Comparison of ENCODE assay signal across 1 cellular context in genomic region chr1:10430216-10431064, GRCh38.
TF ChIP-seq lines count a peak whose summit lies in the region.

CENPS (plus strand) TSS chr1:10430433; CDS start chr1:10430518, 85 bp downstream.

TF ChIP-seq in HepG2, 621 proteins besides CTCF, POLR2A, EP300 and RAD21 (continued from another document and continues in another):
- TF ChIP-seq ARID3A (IDR thresholded peaks at IDR 0.05; ENCODE audit: low read depth, low read length) (peak; percentile 44; the same call in 1 of the 2 replicates), ELF3 (CRISPR knock-in tag; IDR thresholded peaks at IDR 0.05) (peak; percentile 69), IRX3 (CRISPR knock-in tag; IDR thresholded peaks at IDR 0.05; ENCODE audit: borderline replicate concordance, low read depth) (peak; percentile 98; the same call in 1 of the 2 replicates), PHF20 (CRISPR knock-in tag; IDR thresholded peaks at IDR 0.05) (peak; percentile 82), GPN1 (CRISPR knock-in tag; IDR thresholded peaks at IDR 0.05; ENCODE audit: borderline replicate concordance) (no peak), ZNF670 (CRISPR knock-in tag; IDR thresholded peaks at IDR 0.05; ENCODE audit: borderline replicate concordance) (peak; percentile 72; the same call in 1 of the 2 replicates), ZNF160 (CRISPR knock-in tag; IDR thresholded peaks at IDR 0.05) (peak; percentile 90), UBTF (CRISPR knock-in tag; IDR thresholded peaks at IDR 0.05) (peak; percentile 72), KDM4B (CRISPR knock-in tag; IDR thresholded peaks at IDR 0.05) (no peak; the same call in 1 of the 2 replicates), FOXM1 (CRISPR knock-in tag; IDR thresholded peaks at IDR 0.05) (0 out of 2 replicates have a peak, but pooled peaks have one; percentile 80), TMF1 (CRISPR knock-in tag; IDR thresholded peaks at IDR 0.05; ENCODE audit: low read depth) (peak; percentile 97), FUBP1 (CRISPR knock-in tag; IDR thresholded peaks at IDR 0.05; ENCODE audit: borderline replicate concordance) (0 out of 2 replicates have a peak, but pooled peaks have one; percentile 33), PRDM4 (CRISPR knock-in tag; IDR thresholded peaks at IDR 0.05; ENCODE audit: borderline replicate concordance) (no peak), BATF2 (CRISPR knock-in tag; IDR thresholded peaks at IDR 0.05) (peak; percentile 99), SMYD3 (CRISPR knock-in tag; IDR thresholded peaks at IDR 0.05) (peak; percentile 95), EED (CRISPR knock-in tag; IDR thresholded peaks at IDR 0.05) (peak; percentile 60; the same call in 1 of the 2 replicates), ZHX1 (CRISPR knock-in tag; IDR thresholded peaks at IDR 0.05; ENCODE audit: low read depth) (0 out of 2 replicates have a peak, but pooled peaks have one; percentile 67), ZNF572 (CRISPR knock-in tag; IDR thresholded peaks at IDR 0.05) (no peak), ZMYM4 (CRISPR knock-in tag; IDR thresholded peaks at IDR 0.05) (peak; percentile 80), ZNF674 (CRISPR knock-in tag; IDR thresholded peaks at IDR 0.05; ENCODE audit: low read depth) (0 out of 2 replicates have a peak, but pooled peaks have one; percentile 41), ZNF747 (CRISPR knock-in tag; IDR thresholded peaks at IDR 0.05; ENCODE audit: borderline replicate concordance) (peak; percentile 65; the same call in 1 of the 2 replicates), ZNF362 (CRISPR knock-in tag; IDR thresholded peaks at IDR 0.05; ENCODE audit: borderline replicate concordance) (peak; percentile 54; the same call in 1 of the 2 replicates), HNF4G (IDR thresholded peaks at IDR 0.05; ENCODE audit: borderline replicate concordance, low read depth, low read length) (peak; percentile 45; the same call in 1 of the 2 replicates), HNF4G (CRISPR knock-in tag; IDR thresholded peaks at IDR 0.05; ENCODE audit: borderline replicate concordance, low read depth) (0 out of 2 replicates have a peak, but pooled peaks have one; percentile 30), ETV6 (CRISPR knock-in tag; conservative IDR thresholded peaks at IDR 0.05) (peak; percentile 59; the same call in 1 of the 2 replicates), MZF1 (CRISPR knock-in tag; IDR thresholded peaks at IDR 0.05; ENCODE audit: borderline replicate concordance) (0 out of 2 replicates have a peak, but pooled peaks have one; percentile 69), ATRX (CRISPR knock-in tag; IDR thresholded peaks at IDR 0.05; ENCODE audit: borderline replicate concordance) (no peak), ELK4 (CRISPR knock-in tag; IDR thresholded peaks at IDR 0.05; ENCODE audit: borderline replicate concordance) (no peak), LCORL (IDR thresholded peaks at IDR 0.05) (no peak), LCORL (CRISPR knock-in tag; IDR thresholded peaks at IDR 0.05) (peak; percentile 89), ZNF768 (CRISPR knock-in tag; IDR thresholded peaks at IDR 0.05) (0 out of 2 replicates have a peak, but pooled peaks have one; percentile 32), ZBTB20 (CRISPR knock-in tag; IDR thresholded peaks at IDR 0.05; ENCODE audit: borderline replicate concordance, low read depth) (no peak), ZNF496 (CRISPR knock-in tag; IDR thresholded peaks at IDR 0.05; ENCODE audit: insufficient replicate concordance) (peak; percentile 56), ZNF777 (CRISPR knock-in tag; IDR thresholded peaks at IDR 0.05) (peak; percentile 94), CBX5 (CRISPR knock-in tag; IDR thresholded peaks at IDR 0.05; ENCODE audit: borderline replicate concordance) (no peak; the same call in 1 of the 2 replicates), ZC3H13 (CRISPR knock-in tag; IDR thresholded peaks at IDR 0.05) (peak; percentile 99), HIC2 (CRISPR knock-in tag; IDR thresholded peaks at IDR 0.05; ENCODE audit: low read depth) (peak; percentile 75; the same call in 1 of the 2 replicates), BCL3 (CRISPR knock-in tag; IDR thresholded peaks at IDR 0.05) (peak; percentile 92), KLF12 (CRISPR knock-in tag; IDR thresholded peaks at IDR 0.05; ENCODE audit: borderline replicate concordance) (peak; percentile 77; the same call in 1 of the 2 replicates), AHR (CRISPR knock-in tag; IDR thresholded peaks at IDR 0.05) (peak; percentile 78), ZNF234 (CRISPR knock-in tag; conservative IDR thresholded peaks at IDR 0.05) (0 out of 2 replicates have a peak, but pooled peaks have one; percentile 36), MYC (CRISPR knock-in tag; IDR thresholded peaks at IDR 0.05; ENCODE audit: borderline replicate concordance) (peak; percentile 86; the same call in 1 of the 2 replicates), NFE2 (CRISPR knock-in tag; IDR thresholded peaks at IDR 0.05) (no peak), HNRNPK (IDR thresholded peaks at IDR 0.05; ENCODE audit: low read depth, low read length, poor library complexity, severe bottlenecking) (peak; percentile 44), FOXJ3 (CRISPR knock-in tag; IDR thresholded peaks at IDR 0.05; ENCODE audit: borderline replicate concordance) (no peak), ZNF616 (CRISPR knock-in tag; IDR thresholded peaks at IDR 0.05; ENCODE audit: low read depth) (peak; percentile 83)
